ENCODE assay signal across 8 cellular contexts in genomic region chr18:67517224-67517765, GRCh38. TPM values are rescaled to one million over a fixed set of nuclear protein-coding genes. Genes with fewer than 3 reads are reported as not detected.
A peak's percentile ranks its signal among the peaks of the same experiment; 100 is the strongest.
DNase-seq lines count a peak whose midpoint lies in the region; ATAC-seq and TF ChIP-seq lines count a peak whose summit lies in the region.

No MANE protein-coding gene starts in this region.

- H3K27ac ChIP-seq in ovary = peak overlapping the region; percentile 40 to 84

- CTCF ChIA-PET in activated B cell treated with CpG ODN at 0.5 μM for 24 hours (lab: Charles Lee) = interaction anchor here (2.3 kb wide), 1 partner anchor 1143 kb away, joined by 16 read pairs; no protein-coding TSS in a partner anchor

- peaks cover 16% of the 10 kb centered on the region for H3K27me3 Mint-ChIP-seq in activated B cell treated with CpG ODN at 0.5 μM for 24 hours

- intact Hi-C loops in Right ventricle myocardium inferior (cut with DNase I) (loop anchor here (2.0 kb wide), 1 partner anchor 1144 kb away; no protein-coding TSS in a partner anchor), cardiac septum (cut with DNase I) (loop anchor here (10.0 kb wide), 1 partner anchor 1148 kb away; no protein-coding TSS in a partner anchor), activated B cell treated with CpG ODN at 0.5 μM for 24 hours (cut with micrococcal nuclease) (loop anchor here (5.0 kb wide), 2 partner anchors 300 to 1220 kb away; no protein-coding TSS in a partner anchor), ovary (cut with DNase I) (no loop called here)

- H3K4me1 ChIP-seq in ovary (ENCODE audit: insufficient read depth) = peaks cover 3% of the 10 kb centered on the region

- 1% methylated on average over 6 of the region's 6 CpGs for WGBS in ovary, 3 donors

- DNase-seq in Right ventricle myocardium inferior (ENCODE audit: missing footprints) (no peak), cardiac septum (ENCODE audit: low spot score) (no peak), activated B cell treated with CpG ODN at 0.5 μM for 24 hours (no peak), foreskin fibroblast (peak in 1 of 2 donors; percentile 36), ovary (peak; percentile 20 to 57 (median 46)), NK-92 (lab: John Stamatoyannopoulos, UW; ENCODE audit: unreplicated experiment) (no peak), NCI-H524 treated with DMSO at 0.1 percent for 48 hours (lab: John Stamatoyannopoulos, UW) (no peak)

- no peak for TF ChIP-seq POLR2A in ovary (IDR thresholded peaks at IDR 0.05)

- TF ChIP-seq EP300 in ovary (IDR thresholded peaks at IDR 0.05) = no peak

- POLR2A ChIA-PET in activated B cell treated with CpG ODN at 0.5 μM for 24 hours (lab: Charles Lee) = no interaction called here

- H3K4me3 ChIP-seq in foreskin fibroblast (ENCODE audit: low read depth in 1 of 2, low read length in 2 of 2) (peak overlapping the region; percentile 56 to 70), ovary (peak overlapping the region; percentile 79)

- H3K9me3 ChIP-seq in ovary = no peaks in the 10 kb centered on the region

- H3K27ac Mint-ChIP-seq in activated B cell treated with CpG ODN at 0.5 μM for 24 hours = no peak overlapping the region

- TF ChIP-seq CTCF in activated B cell treated with CpG ODN at 0.5 μM for 24 hours (IDR thresholded peaks at IDR 0.05) = no peak
- no peak for TF ChIP-seq CTCF in foreskin fibroblast (IDR thresholded peaks at IDR 0.05; ENCODE audit: low read depth, low read length)
- TF ChIP-seq CTCF in ovary (IDR thresholded peaks at IDR 0.05) = no peak

- no peaks in the 10 kb centered on the region for H3K36me3 Mint-ChIP-seq in activated B cell treated with CpG ODN at 0.5 μM for 24 hours (ENCODE audit: low read depth)

- peak overlapping the region; percentile 92 for H3K4me3 Mint-ChIP-seq in activated B cell treated with CpG ODN at 0.5 μM for 24 hours

- ATAC-seq in Right ventricle myocardium inferior (peak; percentile 73), activated B cell treated with CpG ODN at 0.5 μM for 24 hours (ENCODE audit: low read depth) (peak; percentile 1), HG03135 (IDR thresholded peaks at IDR 0.05; ENCODE audit: unreplicated experiment) (no peak)

- no peaks in the 10 kb centered on the region for H3K9me3 Mint-ChIP-seq in activated B cell treated with CpG ODN at 0.5 μM for 24 hours

- peaks cover 19% of the 10 kb centered on the region for H3K4me1 Mint-ChIP-seq in activated B cell treated with CpG ODN at 0.5 μM for 24 hours

- no peaks in the 10 kb centered on the region for H3K36me3 ChIP-seq in ovary

- H3K27me3 ChIP-seq in ovary = no peaks in the 10 kb centered on the region

RNA-seq across cellular contexts. Expression of gene DSEL, which starts 0.8 kb away (rescaled TPM):
- 2.1 TPM for total RNA-seq in Right ventricle myocardium inferior
- total RNA-seq in cardiac septum = 3.4 TPM
- 0.07 and 0.10 TPM in 2 replicates for total RNA-seq in activated B cell treated with CpG ODN at 0.5 μM for 24 hours
- total RNA-seq in ovary = 10 to 100 TPM in 2 of 7 donors, 1 to 10 TPM in 5; 5.5 to 11.0 (median 9.1) TPM
- 1 to 10 TPM; 3.1 to 7.6 TPM for polyA plus RNA-seq in ovary

Comparison
In these comparisons a context has a peak if more than half of its experiments do, and no peak if none do; other contexts are left out.
1. DNase-seq: peak in ovary (5 of 5); none in Right ventricle myocardium inferior (single experiment), cardiac septum (single experiment), activated B cell treated with CpG ODN at 0.5 μM for 24 hours (single experiment), NK-92 (single experiment) and NCI-H524 treated with DMSO at 0.1 percent for 48 hours (single experiment).
2. intact Hi-C loops: an anchor here in Right ventricle myocardium inferior (2.0 kb wide), cardiac septum (10.0 kb wide) and activated B cell treated with CpG ODN at 0.5 μM for 24 hours (5.0 kb wide); none called in ovary.